ENCODE assay signal across 1 cellular context in genomic region chr17:75774988-75775668, GRCh38.
TF ChIP-seq lines count a peak whose summit lies in the region.

No MANE protein-coding gene starts in this region.

TF ChIP-seq in WTC11, 78 proteins besides CTCF, POLR2A, EP300 and RAD21 (continued from another document and continues in another):
- TF ChIP-seq ZNF425 (CRISPR knock-in tag; conservative IDR thresholded peaks at IDR 0.05) = peak; percentile 46; the same call in 1 of the 2 replicates
- TF ChIP-seq NR3C1 (CRISPR knock-in tag; conservative IDR thresholded peaks at IDR 0.05; ENCODE audit: low read depth) = no peak
- TF ChIP-seq PREB (CRISPR knock-in tag; IDR thresholded peaks at IDR 0.05; ENCODE audit: borderline replicate concordance) = no peak
- no peak for TF ChIP-seq KAT7 (CRISPR knock-in tag; IDR thresholded peaks at IDR 0.05; ENCODE audit: borderline replicate concordance)
- peak; percentile 30; the same call in 1 of the 2 replicates for TF ChIP-seq AR (CRISPR knock-in tag; IDR thresholded peaks at IDR 0.05)
- no peak for TF ChIP-seq IRF2 (CRISPR knock-in tag; IDR thresholded peaks at IDR 0.05; ENCODE audit: borderline replicate concordance, low read depth)
- TF ChIP-seq ZNF532 (CRISPR knock-in tag; IDR thresholded peaks at IDR 0.05; ENCODE audit: borderline replicate concordance) = peak; percentile 82; the same call in 1 of the 2 replicates
- TF ChIP-seq FOXK1 (CRISPR knock-in tag; IDR thresholded peaks at IDR 0.05) = no peak
- TF ChIP-seq USF1 (CRISPR knock-in tag; IDR thresholded peaks at IDR 0.05) = no peak
- TF ChIP-seq CREM (CRISPR knock-in tag; IDR thresholded peaks at IDR 0.05) = no peak
- TF ChIP-seq GTF2I (CRISPR knock-in tag; conservative IDR thresholded peaks at IDR 0.05) = no peak
- no peak for TF ChIP-seq ZBTB21 (CRISPR knock-in tag; IDR thresholded peaks at IDR 0.05; ENCODE audit: borderline replicate concordance)
- TF ChIP-seq E2F5 (CRISPR knock-in tag; IDR thresholded peaks at IDR 0.05) = no peak
- TF ChIP-seq ATF1 (CRISPR knock-in tag; IDR thresholded peaks at IDR 0.05) = no peak
- no peak for TF ChIP-seq ZNF317 (CRISPR knock-in tag; IDR thresholded peaks at IDR 0.05; ENCODE audit: borderline replicate concordance, low read depth)
- no peak for TF ChIP-seq SMAD4 (CRISPR knock-in tag; IDR thresholded peaks at IDR 0.05)
- TF ChIP-seq TP53 (CRISPR knock-in tag; IDR thresholded peaks at IDR 0.05) = no peak
- TF ChIP-seq ZNF219 (CRISPR knock-in tag; IDR thresholded peaks at IDR 0.05; ENCODE audit: borderline replicate concordance) = no peak
- TF ChIP-seq GABPB1 (CRISPR knock-in tag; IDR thresholded peaks at IDR 0.05) = no peak
- peak; percentile 75 for TF ChIP-seq NFATC4 (CRISPR knock-in tag; IDR thresholded peaks at IDR 0.05)
- TF ChIP-seq MXD4 (CRISPR knock-in tag; IDR thresholded peaks at IDR 0.05; ENCODE audit: borderline replicate concordance) = no peak
- TF ChIP-seq TCF7 (CRISPR knock-in tag; IDR thresholded peaks at IDR 0.05; ENCODE audit: low read depth) = no peak
- no peak for TF ChIP-seq NFYB (CRISPR knock-in tag; conservative IDR thresholded peaks at IDR 0.05; ENCODE audit: low read depth)
- no peak for TF ChIP-seq OVOL2 (CRISPR knock-in tag; IDR thresholded peaks at IDR 0.05; ENCODE audit: borderline replicate concordance)
- no peak for TF ChIP-seq JUN (CRISPR knock-in tag; IDR thresholded peaks at IDR 0.05)
- no peak for TF ChIP-seq ATF3 (CRISPR knock-in tag; conservative IDR thresholded peaks at IDR 0.05)
- no peak for TF ChIP-seq ZSCAN18 (CRISPR knock-in tag; IDR thresholded peaks at IDR 0.05)
- TF ChIP-seq HMGXB4 (CRISPR knock-in tag; IDR thresholded peaks at IDR 0.05) = no peak
- no peak for TF ChIP-seq ELF4 (CRISPR knock-in tag; IDR thresholded peaks at IDR 0.05; ENCODE audit: low read depth)
- TF ChIP-seq ZNF121 (CRISPR knock-in tag; IDR thresholded peaks at IDR 0.05) = peak; percentile 94
- TF ChIP-seq ZNF512 (CRISPR knock-in tag; IDR thresholded peaks at IDR 0.05; ENCODE audit: borderline replicate concordance) = no peak
- no peak for TF ChIP-seq STAT6 (CRISPR knock-in tag; conservative IDR thresholded peaks at IDR 0.05; ENCODE audit: low read depth)
